ENCODE assay signal across 21 cellular contexts in genomic region chr2:48483916-48484315, GRCh38. TPM values are rescaled to one million over a fixed set of nuclear protein-coding genes. Genes with fewer than 3 reads are reported as not detected.
DNase-seq lines count a peak whose midpoint lies in the region; ATAC-seq and TF ChIP-seq lines count a peak whose summit lies in the region.
"Had no signal": no experiment of that assay in that cellular context is flagged by ENCODE, and none has a peak within 500 bp of the region (broad histone marks: within the 10 kb centered on the region; RNA-seq: fewer than 3 reads in every experiment).

No MANE protein-coding gene starts in this region.

- in situ Hi-C loops in GM13976 (cut with MboI; ENCODE audit: low sequenced_read_pairs, unreplicated experiment) = no loop called here

- H3F3A ChIP-seq in smooth muscle cell (ENCODE audit: low read depth) = no peaks in the 10 kb centered on the region

- intact Hi-C loops in head of caudate nucleus (cut with DNase I) = no loop called here

- no peaks in the 10 kb centered on the region for H3K79me2 ChIP-seq in smooth muscle cell (ENCODE audit: low read depth)

- no peaks in the 10 kb centered on the region for H3K9me3 ChIP-seq in gastroesophageal sphincter
- H3K9me3 ChIP-seq in smooth muscle cell (replicated peaks; ENCODE audit: low read depth) = no peaks in the 10 kb centered on the region
- H3K9me3 ChIP-seq: ovary, vagina had no signal

- H2AFZ ChIP-seq in smooth muscle cell (ENCODE audit: low read depth) = no peak overlapping the region
- H2AFZ ChIP-seq: GM23338 had no signal

- peaks cover 8 to 54% (median 13%) of the 10 kb centered on the region in 3 donors for H3K4me1 ChIP-seq in gastroesophageal sphincter
- H3K4me1 ChIP-seq in smooth muscle cell (ENCODE audit: low read depth) = no peaks in the 10 kb centered on the region
- H3K4me1 ChIP-seq: vagina had no signal

- H3K4me2 ChIP-seq in smooth muscle cell = peak overlapping the region; percentile 62
- H3K4me2 ChIP-seq: GM23338 had no signal

- no peak for TF ChIP-seq EP300 in gastroesophageal sphincter (IDR thresholded peaks at IDR 0.05)

- H4K20me1 ChIP-seq in smooth muscle cell (ENCODE audit: low read depth) = no peaks in the 10 kb centered on the region

- WGBS in gastroesophageal sphincter (ENCODE audit: low coverage in 1 of 2), 2 donors = 31 to 47% methylated on average over 6 of the region's 6 CpGs
- WGBS in smooth muscle cell (ENCODE audit: low lambda C conversion rate) = 39% methylated on average over 6 of the region's 6 CpGs

- TF ChIP-seq POLR2A in gastroesophageal sphincter (IDR thresholded peaks at IDR 0.05) = no peak

- TF ChIP-seq CTCF in cardiac fibroblast (IDR thresholded peaks at IDR 0.05; ENCODE audit: low read depth, low read length) = no peak
- no peak for TF ChIP-seq CTCF in gastroesophageal sphincter (IDR thresholded peaks at IDR 0.05)
- no peak for TF ChIP-seq CTCF in smooth muscle cell (IDR thresholded peaks at IDR 0.05; ENCODE audit: borderline replicate concordance, insufficient read depth, poor library complexity, severe bottlenecking)
- no peak for TF ChIP-seq CTCF in GM13976 (IDR thresholded peaks at IDR 0.05; ENCODE audit: borderline replicate concordance, control extremely low read depth, extremely low read depth, insufficient read depth, missing control alignments)

- peak overlapping the region; percentile 45 for H3K9ac ChIP-seq in smooth muscle cell (ENCODE audit: low read depth)

- H3K36me3 ChIP-seq in gastroesophageal sphincter (peaks cover 0 to 33% of the 10 kb centered on the region in 2 donors), smooth muscle cell (ENCODE audit: low read depth) (no peaks in the 10 kb centered on the region)
- H3K36me3 ChIP-seq: ovary had no signal

- H3K27ac ChIP-seq in gastroesophageal sphincter (peak overlapping the region; percentile 80 to 92 (median 90)), smooth muscle cell (ENCODE audit: low read depth) (peak overlapping the region; percentile 84)
- H3K27ac ChIP-seq: ovary had no signal

- DNase-seq in HCEC 1CT (peak; percentile 91), cardiac fibroblast (ENCODE audit: low read depth in 2 of 2) (peak; percentile 70 to 95), smooth muscle cell (lab: John Stamatoyannopoulos, UW; ENCODE audit: unreplicated experiment) (no peak), Kasumi-1 (lab: John Stamatoyannopoulos, UW) (no peak), GM13976 (ENCODE audit: low spot score) (no peak), NCI-H446 treated with DMSO at 0.1 percent for 48 hours (lab: John Stamatoyannopoulos, UW) (no peak), head of caudate nucleus (no peak)
- DNase-seq: activated CD4-positive, alpha-beta T cell treated with anti-CD3 and anti-CD28 coated beads, Interleukin-2, amount 50 U/mL, for 4 hours; activated T-cell treated with anti-CD3 and anti-CD28 coated beads, Interleukin-2, amount 50 U/mL, for 1 hour; AML-193; GF-D8; KG1; NCI-H1092 treated with DMSO at 0.1 percent for 48 hours; NCI-H82; stimulated activated naive CD8-positive, alpha-beta T cell treated with anti-CD3 and anti-CD28 coated beads, Interleukin-15, Interleukin-2, amounts not matched to agents 100 U/mL and 50 U/mL, for 24 hours had no signal

- H3K27me3 ChIP-seq in gastroesophageal sphincter (no peaks in the 10 kb centered on the region), smooth muscle cell (ENCODE audit: low read depth) (no peaks in the 10 kb centered on the region)
- H3K27me3 ChIP-seq: ovary, vagina had no signal

- ATAC-seq in gastroesophageal sphincter = peak; percentile 40
- ATAC-seq: GM23338; Panc1; SK-N-SH treated with all-trans-retinoic acid at 6 μM for 48 hours; stimulated activated naive CD8-positive, alpha-beta T cell treated with anti-CD3 and anti-CD28 coated beads, Interleukin-15, Interleukin-2, amounts not matched to agents 100 U/mL and 50 U/mL, for 24 hours had no signal

- H3K4me3 ChIP-seq in cardiac fibroblast (replicated peaks in 1 of 2; ENCODE audit: low read depth in 2 of 2, low read length in 2 of 2) = no peak overlapping the region
- H3K4me3 ChIP-seq in gastroesophageal sphincter = no peak overlapping the region
- no peak overlapping the region for H3K4me3 ChIP-seq in smooth muscle cell
- H3K4me3 ChIP-seq: GM23338, ovary, vagina had no signal

RNA-seq across cellular contexts. Expression of gene PPP1R21, which starts 43.4 kb away (rescaled TPM):
- total RNA-seq in gastroesophageal sphincter (10 to 100 TPM; 45.0 to 73.8 (median 58.8) TPM), smooth muscle cell (16.1 and 18.4 TPM in 2 replicates)
- 11.5 and 15.7 TPM in 2 replicates for polyA plus RNA-seq in smooth muscle cell

RNA-seq across cellular contexts. Expression of gene STON1, which starts 46.0 kb away (rescaled TPM):
- total RNA-seq in gastroesophageal sphincter (100 to 1,000 TPM; 118 to 263 (median 158) TPM), smooth muscle cell (56.6 and 60.3 TPM in 2 replicates)
- 13.8 and 15.3 TPM in 2 replicates for polyA plus RNA-seq in smooth muscle cell

Comparison
In these comparisons a context has a peak if more than half of its experiments do, and no peak if none do; other contexts are left out.
1. DNase-seq: peak in HCEC 1CT (single experiment) and cardiac fibroblast (2 of 2); none in smooth muscle cell (single experiment), Kasumi-1 (0 of 2), GM13976 (single experiment), NCI-H446 treated with DMSO at 0.1 percent for 48 hours (single experiment) and head of caudate nucleus (0 of 42).